Comparison of ENCODE assay signal across 8 cellular contexts in genomic region chr17:69608808-69609494, GRCh38.
DNase-seq lines count a peak whose midpoint lies in the region; ATAC-seq and TF ChIP-seq lines count a peak whose summit lies in the region.

No MANE protein-coding gene starts in this region.

- ATAC-seq in HG03460 (IDR thresholded peaks at IDR 0.05; ENCODE audit: unreplicated experiment) = no peak

- H3K36me3 ChIP-seq in SJCRH30 = no peaks in the 10 kb centered on the region
- no peaks in the 10 kb centered on the region for H3K36me3 ChIP-seq in sigmoid colon

- intact Hi-C loops in sigmoid colon (cut with DNase I) = loop anchor here (5.0 kb wide), 2 partner anchors 533 to 943 kb away; no protein-coding TSS in a partner anchor

- no peak for TF ChIP-seq CTCF in sigmoid colon (IDR thresholded peaks at IDR 0.05)

- TF ChIP-seq POLR2A in sigmoid colon (IDR thresholded peaks at IDR 0.05) = no peak

- H3K4me1 ChIP-seq in SJCRH30 (peaks cover 24% of the 10 kb centered on the region), sigmoid colon (peaks cover 0 to 44% (median 36%) of the 10 kb centered on the region in 4 donors)

- H3K27me3 ChIP-seq in SJCRH30 = no peaks in the 10 kb centered on the region
- H3K27me3 ChIP-seq in sigmoid colon = no peaks in the 10 kb centered on the region

- H3K4me3 ChIP-seq in SJCRH30 = no peak overlapping the region
- no peak overlapping the region for H3K4me3 ChIP-seq in sigmoid colon

- 67 to 68% methylated on average over 4 of the region's 4 CpGs for WGBS in sigmoid colon, 2 donors

- peak; percentile 94 for DNase-seq in H4 (ENCODE audit: low spot score)
- DNase-seq in SJCRH30 = peak; percentile 20 to 52
- DNase-seq in fibroblast of the conjunctiva (ENCODE audit: low read depth) = peak; percentile 79
- no peak for DNase-seq in sigmoid colon
- DNase-seq in NCI-H2029 (lab: John Stamatoyannopoulos, UW) = no peak
- no peak for DNase-seq in cerebellum (ENCODE audit: low spot score)
- no peak for DNase-seq in putamen (ENCODE audit: low spot score)

- H3K27ac ChIP-seq in SJCRH30 = peak overlapping the region; percentile 16; the same call in 1 of the 2 replicates
- peak overlapping the region in 3 of 4 donors; percentile 45 to 72 (median 71) for H3K27ac ChIP-seq in sigmoid colon

- no peaks in the 10 kb centered on the region for H3K9me3 ChIP-seq in SJCRH30 (replicated peaks)
- H3K9me3 ChIP-seq in sigmoid colon = no peaks in the 10 kb centered on the region

- no peak for TF ChIP-seq EP300 in sigmoid colon (IDR thresholded peaks at IDR 0.05)

Comparison
In these comparisons a context has a peak if more than half of its experiments do, and no peak if none do; other contexts are left out.
1. DNase-seq: peak in H4 (single experiment), SJCRH30 (2 of 2) and fibroblast of the conjunctiva (single experiment); none in sigmoid colon (single experiment), NCI-H2029 (single experiment), cerebellum (single experiment) and putamen (single experiment).